ENCODE assay signal across 11 cellular contexts in genomic region chr20:41167481-41168253, GRCh38. TPM values are rescaled to one million over a fixed set of nuclear protein-coding genes. Genes with fewer than 3 reads are reported as not detected.
DNase-seq lines count a peak whose midpoint lies in the region; ATAC-seq, FAIRE-seq and TF ChIP-seq lines count a peak whose summit lies in the region.
"Had no signal": no experiment of that assay in that cellular context is flagged by ENCODE, and none has a peak within 500 bp of the region (broad histone marks: within the 10 kb centered on the region; RNA-seq: fewer than 3 reads in every experiment).

No MANE protein-coding gene starts in this region.

- intact Hi-C loops in activated B cell treated with CpG ODN at 0.5 μM for 24 hours (cut with micrococcal nuclease): no loop called here

- no peaks in the 10 kb centered on the region for H3K27me3 ChIP-seq in smooth muscle cell (ENCODE audit: low read depth)

- H3K36me3 Mint-ChIP-seq in activated B cell treated with CpG ODN at 0.5 μM for 24 hours (ENCODE audit: low read depth): peaks cover 84% of the 10 kb centered on the region
- peaks cover 6 to 98% (median 32%) of the 10 kb centered on the region in 3 donors for H3K36me3 Mint-ChIP-seq in naive thymus-derived CD8-positive, alpha-beta T cell

- no peak for TF ChIP-seq CTCF in activated B cell treated with CpG ODN at 0.5 μM for 24 hours (IDR thresholded peaks at IDR 0.05)
- no peak for TF ChIP-seq CTCF in smooth muscle cell (IDR thresholded peaks at IDR 0.05; ENCODE audit: borderline replicate concordance, insufficient read depth, poor library complexity, severe bottlenecking)

- H3K9me3 ChIP-seq in smooth muscle cell (replicated peaks; ENCODE audit: low read depth): no peaks in the 10 kb centered on the region

- no peak overlapping the region for H2AFZ ChIP-seq in smooth muscle cell (ENCODE audit: low read depth)

- H3K9ac ChIP-seq in smooth muscle cell (ENCODE audit: low read depth): no peak overlapping the region

- peaks cover 11% of the 10 kb centered on the region for H3K4me1 Mint-ChIP-seq in activated B cell treated with CpG ODN at 0.5 μM for 24 hours
- peaks cover 36 to 77% (median 58%) of the 10 kb centered on the region in 4 donors for H3K4me1 Mint-ChIP-seq in naive thymus-derived CD8-positive, alpha-beta T cell

- no peak for TF ChIP-seq POLR2A in GM12892 (IDR thresholded peaks at IDR 0.05; ENCODE audit: low read depth, low read length)

- H3K4me3 ChIP-seq in smooth muscle cell: no peak overlapping the region
- H3K4me3 ChIP-seq: lung had no signal

- no peak overlapping the region for H3K4me3 Mint-ChIP-seq in activated B cell treated with CpG ODN at 0.5 μM for 24 hours
- H3K4me3 Mint-ChIP-seq in naive thymus-derived CD8-positive, alpha-beta T cell: peak overlapping the region in 1 of 10 donors; percentile 54

- 98% methylated on average over 11 of the region's 11 CpGs for WGBS in smooth muscle cell (ENCODE audit: low lambda C conversion rate)

- H3K27ac Mint-ChIP-seq in activated B cell treated with CpG ODN at 0.5 μM for 24 hours: no peak overlapping the region
- H3K27ac Mint-ChIP-seq in naive thymus-derived CD8-positive, alpha-beta T cell: peak overlapping the region; percentile 78 to 96 (median 88)

- H3K4me2 ChIP-seq in smooth muscle cell: no peak overlapping the region

- FAIRE-seq in GM12892 (lab: Jason Lieb, UNC): peak; percentile 78
- FAIRE-seq: bronchial epithelial cell had no signal

- peak; percentile 67 for ATAC-seq in GM21447 (IDR thresholded peaks at IDR 0.05; ENCODE audit: unreplicated experiment)
- ATAC-seq in activated B cell treated with CpG ODN at 0.5 μM for 24 hours (ENCODE audit: low read depth): peak; percentile 25
- no peak for ATAC-seq in naive thymus-derived CD8-positive, alpha-beta T cell

- H3K79me2 ChIP-seq in smooth muscle cell (ENCODE audit: low read depth): no peaks in the 10 kb centered on the region

- CTCF ChIA-PET in activated B cell treated with CpG ODN at 0.5 μM for 24 hours (lab: Charles Lee): interaction anchor here (9.7 kb wide), 1 partner anchor 173 kb away, joined by 161 read pairs; the partner anchor contains the start of gene LPIN3

- no peaks in the 10 kb centered on the region for H3K36me3 ChIP-seq in smooth muscle cell (ENCODE audit: low read depth)

- peaks cover 8% of the 10 kb centered on the region for H3F3A ChIP-seq in smooth muscle cell (ENCODE audit: low read depth)

- H3K4me1 ChIP-seq in smooth muscle cell (ENCODE audit: low read depth): no peaks in the 10 kb centered on the region

- no peak overlapping the region for H3K27ac ChIP-seq in smooth muscle cell (ENCODE audit: low read depth)

- H3K27me3 Mint-ChIP-seq in activated B cell treated with CpG ODN at 0.5 μM for 24 hours: no peaks in the 10 kb centered on the region
- H3K27me3 Mint-ChIP-seq in naive thymus-derived CD8-positive, alpha-beta T cell: peaks cover 0 to 2% (median 0%) of the 10 kb centered on the region in 5 donors

- POLR2A ChIA-PET in activated B cell treated with CpG ODN at 0.5 μM for 24 hours (lab: Charles Lee): interaction anchor here (0.5 to 0.9 kb wide), 2 partner anchors 8 to 124 kb away, joined by 3 to 4 read pairs; no protein-coding TSS in a partner anchor
- POLR2A ChIA-PET in naive thymus-derived CD8-positive, alpha-beta T cell (lab: Charles Lee): interaction anchor here (0.6 to 22.6 kb wide), 4 partner anchors 11 to 445 kb away, joined by 3 to 734 read pairs (median 43); partner anchors contain the start of gene PLCG1

- DNase-seq in GM12892 (ENCODE audit: insufficient read length) (no peak), activated B cell treated with CpG ODN at 0.5 μM for 24 hours (no peak), smooth muscle cell (lab: John Stamatoyannopoulos, UW; ENCODE audit: unreplicated experiment) (no peak), NCI-H524 treated with DMSO at 0.1 percent for 48 hours (lab: John Stamatoyannopoulos, UW) (no peak), NCI-H345 treated with DMSO at 0.1 percent for 48 hours (lab: John Stamatoyannopoulos, UW; ENCODE audit: unreplicated experiment) (no peak)
- no peak for DNase-seq in naive thymus-derived CD8-positive, alpha-beta T cell
- DNase-seq: foreskin fibroblast, NCI-H1105 treated with DMSO at 0.1 percent for 48 hours had no signal

- H3K9me3 Mint-ChIP-seq in activated B cell treated with CpG ODN at 0.5 μM for 24 hours: no peaks in the 10 kb centered on the region
- no peaks in the 10 kb centered on the region for H3K9me3 Mint-ChIP-seq in naive thymus-derived CD8-positive, alpha-beta T cell

- peaks cover 27% of the 10 kb centered on the region for H4K20me1 ChIP-seq in smooth muscle cell (ENCODE audit: low read depth)

RNA-seq across cellular contexts. Expression of gene PLCG1, which starts 30.3 kb away (rescaled TPM):
- 73.2 TPM for polyA plus RNA-seq in GM12892 (2012; ENCODE audit: missing spikeins)
- 61.1 and 61.8 TPM in 2 replicates for total RNA-seq in activated B cell treated with CpG ODN at 0.5 μM for 24 hours
- total RNA-seq in naive thymus-derived CD8-positive, alpha-beta T cell: 100 to 1,000 TPM; 384 to 393 TPM
- 10 to 100 TPM; 37.4 to 92.5 (median 53.2) TPM for polyA plus RNA-seq in naive thymus-derived CD8-positive, alpha-beta T cell
- 45.2 and 77.1 TPM in 2 replicates for total RNA-seq in smooth muscle cell
- polyA plus RNA-seq in smooth muscle cell: 36.9 and 38.5 TPM in 2 replicates

Comparison
In these comparisons a context has a peak if more than half of its experiments do, and no peak if none do; other contexts are left out.
1. ATAC-seq: peak in GM21447 (single experiment) and activated B cell treated with CpG ODN at 0.5 μM for 24 hours (single experiment); none in naive thymus-derived CD8-positive, alpha-beta T cell (0 of 2).